In the genomic region with DNA sequence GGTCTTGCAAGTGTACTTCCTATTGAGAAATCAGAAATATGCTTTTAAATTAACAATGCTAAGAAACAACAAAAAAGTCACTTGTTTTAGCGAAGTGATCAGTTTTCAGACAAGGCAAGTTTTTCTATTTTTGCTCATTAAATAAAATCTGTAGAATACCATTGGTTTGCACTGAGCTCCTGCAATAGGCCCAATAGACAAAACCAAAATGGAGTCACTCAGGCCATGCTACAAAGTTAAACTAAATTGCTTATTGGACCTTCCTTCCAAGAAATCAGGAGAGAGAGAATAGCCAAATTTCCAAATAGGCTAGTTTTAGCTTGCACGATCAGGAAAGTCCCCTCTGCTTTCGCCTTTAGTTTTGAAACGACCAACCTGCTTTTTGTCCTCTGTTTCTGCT, we compare ENCODE assay signal across 3 cellular contexts.
TF ChIP-seq lines count a peak whose summit lies in the region.

No MANE protein-coding gene starts in this region.

TF ChIP-seq in SK-N-SH treated with all-trans-retinoic acid at 6 μM for 48 hours, 23 proteins besides CTCF, POLR2A, EP300 and RAD21:
- no peak for TF ChIP-seq ARNTL (CRISPR knock-in tag; IDR thresholded peaks at IDR 0.05; ENCODE audit: borderline replicate concordance, low read depth)
- 0 out of 2 replicates have a peak, but pooled peaks have one; percentile 44 for TF ChIP-seq SNAI2 (CRISPR knock-in tag; IDR thresholded peaks at IDR 0.05)
TF ChIP-seq in SK-N-SH treated with all-trans-retinoic acid at 6 μM for 48 hours: peak in this region for 1.

TF ChIP-seq in SK-N-SH, 30 proteins besides CTCF, POLR2A, EP300 and RAD21:
- TF ChIP-seq FOXJ3 (CRISPR knock-in tag; IDR thresholded peaks at IDR 0.05) (no peak), NFIC (IDR thresholded peaks at IDR 0.05; ENCODE audit: borderline replicate concordance) (no peak), MXI1 (IDR thresholded peaks at IDR 0.05; ENCODE audit: low read depth, low read length) (no peak), TCF12 (IDR thresholded peaks at IDR 0.05) (no peak)
- TF ChIP-seq, protein P1, sequence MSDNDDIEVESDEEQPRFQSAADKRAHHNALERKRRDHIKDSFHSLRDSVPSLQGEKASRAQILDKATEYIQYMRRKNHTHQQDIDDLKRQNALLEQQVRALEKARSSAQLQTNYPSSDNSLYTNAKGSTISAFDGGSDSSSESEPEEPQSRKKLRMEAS (IDR thresholded peaks at IDR 0.05; ENCODE audit: low read depth): no peak

TF ChIP-seq in GM12878, 131 proteins besides CTCF, POLR2A, EP300 and RAD21:
- TF ChIP-seq, protein P2, sequence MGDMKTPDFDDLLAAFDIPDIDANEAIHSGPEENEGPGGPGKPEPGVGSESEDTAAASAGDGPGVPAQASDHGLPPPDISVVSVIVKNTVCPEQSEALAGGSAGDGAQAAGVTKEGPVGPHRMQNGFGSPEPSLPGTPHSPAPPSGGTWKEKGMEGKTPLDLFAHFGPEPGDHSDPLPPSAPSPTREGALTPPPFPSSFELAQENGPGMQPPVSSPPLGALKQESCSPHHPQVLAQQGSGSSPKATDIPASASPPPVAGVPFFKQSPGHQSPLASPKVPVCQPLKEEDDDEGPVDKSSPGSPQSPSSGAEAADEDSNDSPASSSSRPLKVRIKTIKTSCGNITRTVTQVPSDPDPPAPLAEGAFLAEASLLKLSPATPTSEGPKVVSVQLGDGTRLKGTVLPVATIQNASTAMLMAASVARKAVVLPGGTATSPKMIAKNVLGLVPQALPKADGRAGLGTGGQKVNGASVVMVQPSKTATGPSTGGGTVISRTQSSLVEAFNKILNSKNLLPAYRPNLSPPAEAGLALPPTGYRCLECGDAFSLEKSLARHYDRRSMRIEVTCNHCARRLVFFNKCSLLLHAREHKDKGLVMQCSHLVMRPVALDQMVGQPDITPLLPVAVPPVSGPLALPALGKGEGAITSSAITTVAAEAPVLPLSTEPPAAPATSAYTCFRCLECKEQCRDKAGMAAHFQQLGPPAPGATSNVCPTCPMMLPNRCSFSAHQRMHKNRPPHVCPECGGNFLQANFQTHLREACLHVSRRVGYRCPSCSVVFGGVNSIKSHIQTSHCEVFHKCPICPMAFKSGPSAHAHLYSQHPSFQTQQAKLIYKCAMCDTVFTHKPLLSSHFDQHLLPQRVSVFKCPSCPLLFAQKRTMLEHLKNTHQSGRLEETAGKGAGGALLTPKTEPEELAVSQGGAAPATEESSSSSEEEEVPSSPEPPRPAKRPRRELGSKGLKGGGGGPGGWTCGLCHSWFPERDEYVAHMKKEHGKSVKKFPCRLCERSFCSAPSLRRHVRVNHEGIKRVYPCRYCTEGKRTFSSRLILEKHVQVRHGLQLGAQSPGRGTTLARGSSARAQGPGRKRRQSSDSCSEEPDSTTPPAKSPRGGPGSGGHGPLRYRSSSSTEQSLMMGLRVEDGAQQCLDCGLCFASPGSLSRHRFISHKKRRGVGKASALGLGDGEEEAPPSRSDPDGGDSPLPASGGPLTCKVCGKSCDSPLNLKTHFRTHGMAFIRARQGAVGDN (IDR thresholded peaks at IDR 0.05): peak; percentile 68
- TF ChIP-seq, protein P3, sequence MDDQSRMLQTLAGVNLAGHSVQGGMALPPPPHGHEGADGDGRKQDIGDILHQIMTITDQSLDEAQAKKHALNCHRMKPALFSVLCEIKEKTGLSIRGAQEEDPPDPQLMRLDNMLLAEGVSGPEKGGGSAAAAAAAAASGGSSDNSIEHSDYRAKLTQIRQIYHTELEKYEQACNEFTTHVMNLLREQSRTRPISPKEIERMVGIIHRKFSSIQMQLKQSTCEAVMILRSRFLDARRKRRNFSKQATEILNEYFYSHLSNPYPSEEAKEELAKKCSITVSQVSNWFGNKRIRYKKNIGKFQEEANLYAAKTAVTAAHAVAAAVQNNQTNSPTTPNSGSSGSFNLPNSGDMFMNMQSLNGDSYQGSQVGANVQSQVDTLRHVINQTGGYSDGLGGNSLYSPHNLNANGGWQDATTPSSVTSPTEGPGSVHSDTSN (IDR thresholded peaks at IDR 0.05; ENCODE audit: insufficient replicate concordance, low read depth, low read length): no peak
- TF ChIP-seq BMI1 (IDR thresholded peaks at IDR 0.05; ENCODE audit: borderline replicate concordance) (no peak), SMC3 (IDR thresholded peaks at IDR 0.05; ENCODE audit: borderline replicate concordance, low read length) (no peak), ZNF384 (IDR thresholded peaks at IDR 0.05; ENCODE audit: borderline replicate concordance, low read depth, low read length) (no peak), SREBF1 (IDR thresholded peaks at IDR 0.05; ENCODE audit: low read length) (no peak), NFYA (IDR thresholded peaks at IDR 0.05; ENCODE audit: borderline replicate concordance, low read depth, low read length) (no peak), GABPA (IDR thresholded peaks at IDR 0.05; ENCODE audit: low read depth) (no peak), YY1 (IDR thresholded peaks at IDR 0.05; ENCODE audit: low read depth, low read length) (0 out of 2 replicates have a peak, but pooled peaks have one; percentile 26), CEBPB (IDR thresholded peaks at IDR 0.05; ENCODE audit: borderline replicate concordance in 1 of 2, low read depth in 2 of 2, low read length in 2 of 2) (no peak), BRCA1 (IDR thresholded peaks at IDR 0.05; ENCODE audit: low read depth, low read length) (no peak)
- TF ChIP-seq, protein P4, sequence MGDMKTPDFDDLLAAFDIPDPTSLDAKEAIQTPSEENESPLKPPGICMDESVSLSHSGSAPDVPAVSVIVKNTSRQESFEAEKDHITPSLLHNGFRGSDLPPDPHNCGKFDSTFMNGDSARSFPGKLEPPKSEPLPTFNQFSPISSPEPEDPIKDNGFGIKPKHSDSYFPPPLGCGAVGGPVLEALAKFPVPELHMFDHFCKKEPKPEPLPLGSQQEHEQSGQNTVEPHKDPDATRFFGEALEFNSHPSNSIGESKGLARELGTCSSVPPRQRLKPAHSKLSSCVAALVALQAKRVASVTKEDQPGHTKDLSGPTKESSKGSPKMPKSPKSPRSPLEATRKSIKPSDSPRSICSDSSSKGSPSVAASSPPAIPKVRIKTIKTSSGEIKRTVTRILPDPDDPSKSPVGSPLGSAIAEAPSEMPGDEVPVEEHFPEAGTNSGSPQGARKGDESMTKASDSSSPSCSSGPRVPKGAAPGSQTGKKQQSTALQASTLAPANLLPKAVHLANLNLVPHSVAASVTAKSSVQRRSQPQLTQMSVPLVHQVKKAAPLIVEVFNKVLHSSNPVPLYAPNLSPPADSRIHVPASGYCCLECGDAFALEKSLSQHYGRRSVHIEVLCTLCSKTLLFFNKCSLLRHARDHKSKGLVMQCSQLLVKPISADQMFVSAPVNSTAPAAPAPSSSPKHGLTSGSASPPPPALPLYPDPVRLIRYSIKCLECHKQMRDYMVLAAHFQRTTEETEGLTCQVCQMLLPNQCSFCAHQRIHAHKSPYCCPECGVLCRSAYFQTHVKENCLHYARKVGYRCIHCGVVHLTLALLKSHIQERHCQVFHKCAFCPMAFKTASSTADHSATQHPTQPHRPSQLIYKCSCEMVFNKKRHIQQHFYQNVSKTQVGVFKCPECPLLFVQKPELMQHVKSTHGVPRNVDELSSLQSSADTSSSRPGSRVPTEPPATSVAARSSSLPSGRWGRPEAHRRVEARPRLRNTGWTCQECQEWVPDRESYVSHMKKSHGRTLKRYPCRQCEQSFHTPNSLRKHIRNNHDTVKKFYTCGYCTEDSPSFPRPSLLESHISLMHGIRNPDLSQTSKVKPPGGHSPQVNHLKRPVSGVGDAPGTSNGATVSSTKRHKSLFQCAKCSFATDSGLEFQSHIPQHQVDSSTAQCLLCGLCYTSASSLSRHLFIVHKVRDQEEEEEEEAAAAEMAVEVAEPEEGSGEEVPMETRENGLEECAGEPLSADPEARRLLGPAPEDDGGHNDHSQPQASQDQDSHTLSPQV (IDR thresholded peaks at IDR 0.05): peak; percentile 91; the same call in 1 of the 2 replicates
TF ChIP-seq in GM12878: peak in this region for 3.
